Comparison of ENCODE assay signal across 12 cellular contexts in genomic region chr12:53070901-53071492, GRCh38. TPM values are rescaled to one million over a fixed set of nuclear protein-coding genes. Genes with fewer than 3 reads are reported as not detected.
DNase-seq lines count a peak whose midpoint lies in the region; ATAC-seq and TF ChIP-seq lines count a peak whose summit lies in the region.
"Had no signal": no experiment of that assay in that cellular context is flagged by ENCODE, and none has a peak within 500 bp of the region (broad histone marks: within the 10 kb centered on the region; RNA-seq: fewer than 3 reads in every experiment).

No MANE protein-coding gene starts in this region.

- H4K91ac ChIP-seq in neuronal stem cell (ENCODE audit: low read depth, low read length, poor library complexity): no peak overlapping the region

- peaks cover 0 to 23% of the 10 kb centered on the region in 2 donors for H3K36me3 ChIP-seq in neuronal stem cell (replicated peaks in 1 of 2; ENCODE audit: control insufficient read depth in 2 of 2, insufficient read depth in 2 of 2, low read length in 2 of 2)

- no peak overlapping the region for H3K23ac ChIP-seq in neuronal stem cell (ENCODE audit: low read depth, low read length, poor library complexity)

- H3K27ac ChIP-seq in neuronal stem cell (replicated peaks; ENCODE audit: low read length): no peak overlapping the region

- WGBS in neuronal stem cell (ENCODE audit: extremely low coverage in 2 of 2, insufficient read length in 2 of 2, insufficient replicate concordance in 1 of 2), 2 donors: no CpG with 5 or more reads among the region's 7 CpGs

- no peak overlapping the region for H2AFZ ChIP-seq in neuronal stem cell (ENCODE audit: low read length)

- no peak overlapping the region for H3K4ac ChIP-seq in neuronal stem cell (ENCODE audit: low read length)

- peak overlapping the region; percentile 22 for H2BK15ac ChIP-seq in neuronal stem cell (ENCODE audit: low read length)

- ATAC-seq in HG02884 (IDR thresholded peaks at IDR 0.05; ENCODE audit: unreplicated experiment): no peak
- no peak for ATAC-seq in GM18870 (IDR thresholded peaks at IDR 0.05; ENCODE audit: unreplicated experiment)
- ATAC-seq in GM21825 (IDR thresholded peaks at IDR 0.05; ENCODE audit: unreplicated experiment): no peak
- no peak for ATAC-seq in GM18861 (IDR thresholded peaks at IDR 0.05; ENCODE audit: unreplicated experiment)
- ATAC-seq: activated CD4-positive, CD25-positive, alpha-beta regulatory T cell treated with anti-CD3 and anti-CD28 coated beads, Interleukin-2, amount 50 U/mL, for 24 hours had no signal

- H3K9me3 ChIP-seq in neuronal stem cell (replicated peaks in 1 of 2; ENCODE audit: control insufficient read depth in 2 of 2, insufficient read depth in 1 of 2, low read depth in 1 of 2, low read length in 2 of 2): no peaks in the 10 kb centered on the region

- no peaks in the 10 kb centered on the region for H3K79me1 ChIP-seq in neuronal stem cell (ENCODE audit: low read depth, low read length)

- H3K18ac ChIP-seq in neuronal stem cell (ENCODE audit: low read length): no peak overlapping the region

- TF ChIP-seq CTCF in AG10803 (conservative IDR thresholded peaks at IDR 0.05; ENCODE audit: low read length): no peak

- no peak overlapping the region for H4K8ac ChIP-seq in neuronal stem cell (ENCODE audit: low read depth, low read length)

- no peaks in the 10 kb centered on the region for H3K27me3 ChIP-seq in neuronal stem cell (ENCODE audit: control insufficient read depth in 3 of 3, insufficient read depth in 3 of 3, low read depth in 1 of 3, low read length in 3 of 3)

- no peak overlapping the region for H3K4me3 ChIP-seq in AG10803 (ENCODE audit: low read length)
- no peak overlapping the region for H3K4me3 ChIP-seq in neuronal stem cell (ENCODE audit: low read length in 2 of 2)

- DNase-seq in AG10803 (ENCODE audit: low read depth): peak; percentile 47
- DNase-seq in NCI-H69 (lab: John Stamatoyannopoulos, UW): peak; percentile 30
- peak; percentile 67 for DNase-seq in ecto neural progenitor cell (ENCODE audit: low spot score)
- no peak for DNase-seq in neuronal stem cell (ENCODE audit: low spot score)
- DNase-seq: activated naive CD4-positive, alpha-beta T cell treated with anti-CD3 and anti-CD28 coated beads for 36 hours; immature natural killer cell; NCI-H2029 treated with DMSO at 0.1 percent for 48 hours had no signal

- H2AK5ac ChIP-seq in neuronal stem cell (ENCODE audit: low read depth, low read length): no peak overlapping the region

- no peak overlapping the region for H2BK120ac ChIP-seq in neuronal stem cell (ENCODE audit: low read depth, low read length)

- no peak overlapping the region for H3K14ac ChIP-seq in neuronal stem cell (ENCODE audit: low read length)

- H3K9ac ChIP-seq in neuronal stem cell (ENCODE audit: low read depth, low read length, poor library complexity): peak overlapping the region; percentile 44

- H3K4me2 ChIP-seq in neuronal stem cell (ENCODE audit: insufficient read depth, low read length, poor library complexity, severe bottlenecking): no peak overlapping the region

- peak overlapping the region; percentile 11 for H2BK12ac ChIP-seq in neuronal stem cell (ENCODE audit: low read length)

- H2BK5ac ChIP-seq in neuronal stem cell (ENCODE audit: low read length): no peak overlapping the region

- peaks cover 12 to 20% of the 10 kb centered on the region in 2 donors for H3K4me1 ChIP-seq in neuronal stem cell (ENCODE audit: control insufficient read depth in 2 of 2, insufficient read depth in 1 of 2, low read depth in 1 of 2, low read length in 2 of 2)

RNA-seq across cellular contexts. Expression of gene SPRYD3, which starts 8.2 kb away (rescaled TPM):
- 3.1 TPM for polyA plus RNA-seq in neuronal stem cell (2013, experiment 1 of 2)
- polyA plus RNA-seq in neuronal stem cell (2013, experiment 2 of 2): 3.1 TPM

RNA-seq across cellular contexts. Expression of gene TNS2, which starts 21.1 kb away (rescaled TPM):
- 1.6 TPM for polyA plus RNA-seq in neuronal stem cell (2013, experiment 1 of 2)
- 0.83 TPM for polyA plus RNA-seq in neuronal stem cell (2013, experiment 2 of 2)
- polyA plus RNA-seq: immature natural killer cell had no signal

RNA-seq across cellular contexts. Expression of gene IGFBP6, which starts 26.5 kb away (rescaled TPM):
- 0.43 TPM for polyA plus RNA-seq in neuronal stem cell (2013, experiment 1 of 2)
- polyA plus RNA-seq in neuronal stem cell (2013, experiment 2 of 2): 0.53 TPM

RNA-seq across cellular contexts. Expression of gene SOAT2, which starts 32.3 kb away (rescaled TPM):
- not detected for polyA plus RNA-seq in neuronal stem cell (2013, experiment 1 of 2)
- polyA plus RNA-seq in neuronal stem cell (2013, experiment 2 of 2): not detected
- polyA plus RNA-seq: immature natural killer cell had no signal
